In genomic region chr17:69608808-69609494, GRCh38 we compare ENCODE assay signal across 10 cellular contexts.
DNase-seq lines count a peak whose midpoint lies in the region; ATAC-seq and TF ChIP-seq lines count a peak whose summit lies in the region.
"Had no signal": no experiment of that assay in that cellular context is flagged by ENCODE, and none has a peak within 500 bp of the region (broad histone marks: within the 10 kb centered on the region; RNA-seq: fewer than 3 reads in every experiment).

No MANE protein-coding gene starts in this region.

- no peaks in the 10 kb centered on the region for H4K20me1 ChIP-seq in GM23338 (replicated peaks; ENCODE audit: insufficient read depth)

- H3K36me3 Mint-ChIP-seq in GM23338 (ENCODE audit: low read depth) = no peaks in the 10 kb centered on the region

- H3K27me3 ChIP-seq in aorta (ENCODE audit: control insufficient read depth in 1 of 2, insufficient read depth in 2 of 2, low read length in 1 of 2) = no peaks in the 10 kb centered on the region
- H3K27me3 ChIP-seq in GM23338 (ENCODE audit: insufficient read depth) = no peaks in the 10 kb centered on the region

- H3K4me3 ChIP-seq in astrocyte of the spinal cord (ENCODE audit: low read depth, low read length) (no peak overlapping the region), aorta (ENCODE audit: low read length in 2 of 2) (no peak overlapping the region), GM23338 (no peak overlapping the region)

- H3K9me3 Mint-ChIP-seq in GM23338 = no peaks in the 10 kb centered on the region; the same call in 2 of the 3 replicates

- H3K27me3 Mint-ChIP-seq in GM23338 (ENCODE audit: insufficient read depth, low read depth, poor library complexity) = peaks cover 1% of the 10 kb centered on the region

- no peak overlapping the region for H3K27ac Mint-ChIP-seq in GM23338
- H3K27ac Mint-ChIP-seq: CD4-positive, alpha-beta T cell had no signal

- H3K27ac ChIP-seq in aorta (ENCODE audit: low read depth in 1 of 2, low read length in 2 of 2) (peak overlapping the region; percentile 83 to 84), GM23338 (ENCODE audit: low read depth) (no peak overlapping the region)

- H3K36me3 ChIP-seq in aorta (ENCODE audit: control insufficient read depth in 1 of 2, insufficient read depth in 2 of 2, low read length in 1 of 2) (no peaks in the 10 kb centered on the region), GM23338 (ENCODE audit: insufficient read depth) (no peaks in the 10 kb centered on the region)

- intact Hi-C loops in Right ventricle myocardium superior (cut with DNase I) = loop anchor here (10.0 kb wide), 1 partner anchor 536 kb away; no protein-coding TSS in a partner anchor
- intact Hi-C loops in cardiac septum (cut with DNase I) = loop anchor here (2.0 kb wide), 2 partner anchors 528 to 560 kb away; partner anchors contain the start of gene KCNJ2
- intact Hi-C loops in aorta (cut with DNase I) = no loop called here

- H3K4me1 ChIP-seq in aorta (ENCODE audit: control insufficient read depth in 1 of 2, insufficient read depth in 2 of 2, low read length in 2 of 2) (peaks cover 0 to 4% of the 10 kb centered on the region in 2 donors), GM23338 (ENCODE audit: insufficient read depth) (peaks cover 4% of the 10 kb centered on the region; the same call in 1 of the 2 replicates)

- ATAC-seq in Right ventricle myocardium superior (ENCODE audit: poor library complexity) (peak; percentile 70), aorta (ENCODE audit: low FRiP score) (peak; percentile 66), GM23338 (no peak)

- no peaks in the 10 kb centered on the region for H3K79me2 ChIP-seq in GM23338 (replicated peaks; ENCODE audit: insufficient read depth)

- 2 to 3% methylated on average over 4 of the region's 4 CpGs for WGBS in aorta, 2 donors

- no peak for TF ChIP-seq CTCF in astrocyte of the spinal cord (IDR thresholded peaks at IDR 0.05; ENCODE audit: low read depth, low read length)
- TF ChIP-seq CTCF in GM23338 (conservative IDR thresholded peaks at IDR 0.05; ENCODE audit: low read depth in 2 of 2) = no peak

- H3K9me2 ChIP-seq in GM23338 (ENCODE audit: insufficient read depth) = no peaks in the 10 kb centered on the region

- H3K9me3 ChIP-seq in aorta (ENCODE audit: control insufficient read depth, low read length) = no peaks in the 10 kb centered on the region

- in situ Hi-C loops in astrocyte of the spinal cord (cut with HindIII; ENCODE audit: low sequenced_read_pairs) = no loop called here

- DNase-seq in Right ventricle myocardium superior = no peak
- no peak for DNase-seq in cardiac septum (ENCODE audit: low spot score)
- peak; percentile 94 for DNase-seq in astrocyte of the spinal cord (ENCODE audit: low read depth, low spot score)
- peak; percentile 97 for DNase-seq in kidney tubule cell (ENCODE audit: low spot score)
- peak in 1 of 2 donors; percentile 42 for DNase-seq in aorta
- no peak for DNase-seq in occipital lobe (lab: John Stamatoyannopoulos, UW)
- DNase-seq in GM23338 (ENCODE audit: low spot score) = no peak
- no peak for DNase-seq in NCI-H1092 (lab: John Stamatoyannopoulos, UW)
- DNase-seq: CD4-positive, alpha-beta T cell; NCI-H187 had no signal

- no peaks in the 10 kb centered on the region for H3F3A ChIP-seq in GM23338 (replicated peaks; ENCODE audit: low read depth)

- no peak overlapping the region for H3K4me2 ChIP-seq in GM23338

- H3K4me1 Mint-ChIP-seq in GM23338 = peaks cover 10% of the 10 kb centered on the region

- H3K4me3 Mint-ChIP-seq in GM23338 = no peak overlapping the region
- H3K4me3 Mint-ChIP-seq: CD4-positive, alpha-beta T cell had no signal

- H2AFZ ChIP-seq in GM23338 = no peak overlapping the region

TF ChIP-seq in GM23338, 12 proteins besides CTCF, POLR2A, EP300 and RAD21 (continues in another document):
- TF ChIP-seq ZNF114 (CRISPR knock-in tag; IDR thresholded peaks at IDR 0.05) = no peak
- no peak for TF ChIP-seq ETS1 (IDR thresholded peaks at IDR 0.05)
- TF ChIP-seq REST (IDR thresholded peaks at IDR 0.05; ENCODE audit: unreplicated experiment) = no peak
- no peak for TF ChIP-seq EZH2 (IDR thresholded peaks at IDR 0.05; ENCODE audit: low read depth, unreplicated experiment)

Comparison
In these comparisons a context has a peak if more than half of its experiments do, and no peak if none do; other contexts are left out.
1. DNase-seq: peak in astrocyte of the spinal cord (single experiment) and kidney tubule cell (single experiment); none in Right ventricle myocardium superior (single experiment), cardiac septum (single experiment), occipital lobe (single experiment), GM23338 (single experiment) and NCI-H1092 (single experiment).
2. intact Hi-C loops: an anchor here in Right ventricle myocardium superior (10.0 kb wide) and cardiac septum (2.0 kb wide); none called in aorta.